In genomic region chr1:40980068-40980452, GRCh38 we compare ENCODE assay signal across 8 cellular contexts. TPM values are rescaled to one million over a fixed set of nuclear protein-coding genes. Genes with fewer than 3 reads are reported as not detected.
DNase-seq lines count a peak whose midpoint lies in the region; ATAC-seq and TF ChIP-seq lines count a peak whose summit lies in the region.

No MANE protein-coding gene starts in this region.

- peak overlapping the region; percentile 79 for H3K27ac ChIP-seq in mammary epithelial cell (ENCODE audit: insufficient read depth, low read depth, low read length)
- peak overlapping the region; percentile 92 for H3K27ac ChIP-seq in mesodermal cell (ENCODE audit: low read depth, low read length, severe bottlenecking)

- H3K79me2 ChIP-seq in mammary epithelial cell (ENCODE audit: insufficient read depth, low read length) = peaks cover 53% of the 10 kb centered on the region

- H3K36me3 ChIP-seq in mammary epithelial cell (ENCODE audit: insufficient read depth, low read length) (peaks cover 17% of the 10 kb centered on the region), mesodermal cell (ENCODE audit: control insufficient read depth, insufficient read depth, low read length) (peaks cover 36% of the 10 kb centered on the region)

- H3K9me3 Mint-ChIP-seq in activated naive CD4-positive, alpha-beta T cell treated with anti-CD3 and anti-CD28 coated beads, Interleukin-2, amount 10 ng/mL, durations not matched to agents 7 days and 5 days = no peaks in the 10 kb centered on the region

- peak overlapping the region; percentile 66 to 96 (median 80) for H3K4me3 ChIP-seq in mammary epithelial cell (replicated peaks in 1 of 3; ENCODE audit: insufficient read depth in 1 of 3, low read depth in 2 of 3, low read length in 3 of 3)
- peak overlapping the region; percentile 66 for H3K4me3 ChIP-seq in mesodermal cell (ENCODE audit: extremely low read depth, insufficient read depth, low read length, poor library complexity, severe bottlenecking)

- no peaks in the 10 kb centered on the region for H3K27me3 ChIP-seq in mammary epithelial cell (ENCODE audit: insufficient read depth, low read length)

- BruUV-seq in mammary epithelial cell (replicated peaks; lab: Mats Ljungman, UMichigan) = no TSS peak

- TF ChIP-seq CTCF in mammary epithelial cell (conservative IDR thresholded peaks at IDR 0.05 in 1 of 2, IDR thresholded peaks at IDR 0.05 in 1 of 2; ENCODE audit: extremely low read depth in 1 of 2, insufficient read depth in 1 of 2, low read depth in 1 of 2, low read length in 2 of 2) = no peak

- H3K4me1 Mint-ChIP-seq in activated naive CD4-positive, alpha-beta T cell treated with anti-CD3 and anti-CD28 coated beads, Interleukin-2, amount 10 ng/mL, durations not matched to agents 7 days and 5 days = peaks cover 45% of the 10 kb centered on the region

- H3K4me3 Mint-ChIP-seq in activated naive CD4-positive, alpha-beta T cell treated with anti-CD3 and anti-CD28 coated beads, Interleukin-2, amount 10 ng/mL, durations not matched to agents 7 days and 5 days = peak overlapping the region; percentile 79

- peaks cover 22% of the 10 kb centered on the region for H3K36me3 Mint-ChIP-seq in activated naive CD4-positive, alpha-beta T cell treated with anti-CD3 and anti-CD28 coated beads, Interleukin-2, amount 10 ng/mL, durations not matched to agents 7 days and 5 days

- no peaks in the 10 kb centered on the region for H4K20me1 ChIP-seq in mammary epithelial cell (ENCODE audit: insufficient read depth, low read length)

- CTCF ChIA-PET in activated naive CD4-positive, alpha-beta T cell treated with anti-CD3 and anti-CD28 coated beads, Interleukin-2, amount 10 ng/mL, durations not matched to agents 7 days and 5 days (lab: Charles Lee) = interaction anchor here (1.0 to 1.1 kb wide), 2 partner anchors 24 to 27 kb away, joined by 3 read pairs; no protein-coding TSS in a partner anchor
- CTCF ChIA-PET in mammary epithelial cell (lab: Charles Lee; ENCODE audit: low non-redundant PET) = no interaction called here

- dilution Hi-C loops in mammary epithelial cell (cut with HindIII; ENCODE audit: low sequenced_read_pairs) = no loop called here

- H3K27ac Mint-ChIP-seq in activated naive CD4-positive, alpha-beta T cell treated with anti-CD3 and anti-CD28 coated beads, Interleukin-2, amount 10 ng/mL, durations not matched to agents 7 days and 5 days = peak overlapping the region; percentile 89

- peaks cover 6% of the 10 kb centered on the region for H3K27me3 Mint-ChIP-seq in activated naive CD4-positive, alpha-beta T cell treated with anti-CD3 and anti-CD28 coated beads, Interleukin-2, amount 10 ng/mL, durations not matched to agents 7 days and 5 days

- in situ Hi-C loops in mammary epithelial cell (cut with MboI; ENCODE audit: low sequenced_read_pairs in 2 of 2) = no loop called here

- H2AFZ ChIP-seq in mammary epithelial cell (ENCODE audit: low read depth, low read length) = peak overlapping the region; percentile 87

- DNase-seq in activated naive CD4-positive, alpha-beta T cell treated with anti-CD3 and anti-CD28 coated beads, Interleukin-2, amount 10 ng/mL, durations not matched to agents 7 days and 5 days = no peak
- no peak for DNase-seq in activated naive CD4-positive, alpha-beta T cell treated with anti-CD3 and anti-CD28 coated beads, Interleukin-2, amount 50 U/mL, for 16 hours
- no peak for DNase-seq in mammary epithelial cell
- no peak for DNase-seq in OCI-M2 (lab: John Stamatoyannopoulos, UW; ENCODE audit: unreplicated experiment)
- no peak for DNase-seq in NCI-H524 treated with DMSO at 0.1 percent for 48 hours (lab: John Stamatoyannopoulos, UW)
- no peak for DNase-seq in SHP77 (lab: John Stamatoyannopoulos, UW)

- H3K4me1 ChIP-seq in mammary epithelial cell (ENCODE audit: insufficient read depth, low read length) (peaks cover 33% of the 10 kb centered on the region), mesodermal cell (ENCODE audit: control insufficient read depth, insufficient read depth, low read length, poor library complexity, severe bottlenecking) (peaks cover 46% of the 10 kb centered on the region)

- peak overlapping the region; percentile 95 for H3K4me2 ChIP-seq in mammary epithelial cell (ENCODE audit: insufficient read depth, low read depth, low read length)

- H3K9me3 ChIP-seq in mammary epithelial cell (replicated peaks; ENCODE audit: insufficient read depth, low read length) = no peaks in the 10 kb centered on the region
- no peaks in the 10 kb centered on the region for H3K9me3 ChIP-seq in mesodermal cell (ENCODE audit: control insufficient read depth, low read length)

- H3K9ac ChIP-seq in mammary epithelial cell (ENCODE audit: insufficient read depth, low read length) = peak overlapping the region; percentile 78

- intact Hi-C loops in mammary epithelial cell (cut with micrococcal nuclease) = no loop called here

- 0% methylated on average over 1 of the region's 50 CpGs for WGBS in mammary epithelial cell (ENCODE audit: low coverage, missing lambda C conversion rate)
- 0% methylated on average over 29 to 42 of the region's 50 CpGs for WGBS in mesodermal cell (ENCODE audit: insufficient coverage in 2 of 2), 2 experiments

- peak; percentile 8 for ATAC-seq in HG03442 (IDR thresholded peaks at IDR 0.05; ENCODE audit: unreplicated experiment)

RNA-seq across cellular contexts. Expression of gene CTPS1, which starts 0.6 kb away (rescaled TPM):
- total RNA-seq in mammary epithelial cell = 10 to 100 TPM; 24.0 to 80.2 TPM
- polyA plus RNA-seq in mammary epithelial cell = 54.3 TPM
- polyA minus RNA-seq in mammary epithelial cell = 90.9 TPM
- polyA plus RNA-seq in mesodermal cell (2013, experiment 1 of 2) = 44.3 TPM
- 43.3 TPM for polyA plus RNA-seq in mesodermal cell (2013, experiment 2 of 2)

RNA-seq across cellular contexts. Expression of gene SLFNL1, which starts 41.5 kb away (rescaled TPM):
- under 1 TPM; 0.12 to 0.17 TPM for total RNA-seq in mammary epithelial cell
- 0.02 TPM for polyA plus RNA-seq in mammary epithelial cell
- polyA minus RNA-seq in mammary epithelial cell = not detected
- 0.26 TPM for polyA plus RNA-seq in mesodermal cell (2013, experiment 1 of 2)
- not detected for polyA plus RNA-seq in mesodermal cell (2013, experiment 2 of 2)
